ENCODE assay signal across 15 cellular contexts in genomic region chr19:16301999-16302694, GRCh38. TPM values are rescaled to one million over a fixed set of nuclear protein-coding genes. Genes with fewer than 3 reads are reported as not detected.
A peak's percentile ranks its signal among the peaks of the same experiment; 100 is the strongest.
DNase-seq lines count a peak whose midpoint lies in the region; ATAC-seq, FAIRE-seq and TF ChIP-seq lines count a peak whose summit lies in the region.
"Had no signal": no experiment of that assay in that cellular context is flagged by ENCODE, and none has a peak within 500 bp of the region (broad histone marks: within the 10 kb centered on the region; RNA-seq: fewer than 3 reads in every experiment).

No MANE protein-coding gene starts in this region.

- no peak overlapping the region for H2BK120ac ChIP-seq in neuronal stem cell (ENCODE audit: low read depth, low read length)

- H3K79me2 ChIP-seq in GM12878 (ENCODE audit: control insufficient read depth, insufficient read depth, low read length): no peaks in the 10 kb centered on the region

- FAIRE-seq in GM12878 (lab: Jason Lieb, UNC): no peak

- intact Hi-C loops in GM12878 (cut with micrococcal nuclease; ENCODE audit: unreplicated experiment) (loop anchor here (1.0 kb wide), 1 partner anchor 22 kb away; the partner anchor contains the start of gene KLF2), ovary (cut with DNase I) (no loop called here)

- H3K27ac Mint-ChIP-seq in activated CD4-positive, alpha-beta T cell treated with anti-CD3 and anti-CD28 coated beads, Interleukin-2, amount 10 ng/mL, durations not matched to agents 7 days and 5 days: no peak overlapping the region
- H3K27ac Mint-ChIP-seq: activated CD4-positive, alpha-beta memory T cell treated with anti-CD3 and anti-CD28 coated beads for 36 hours had no signal

- H3K36me3 ChIP-seq in MG63 (no peaks in the 10 kb centered on the region), GM12878 (ENCODE audit: control insufficient read depth in 2 of 2, insufficient read depth in 2 of 2, low read length in 1 of 2) (no peaks in the 10 kb centered on the region), neuronal stem cell (replicated peaks in 1 of 2; ENCODE audit: control insufficient read depth in 2 of 2, insufficient read depth in 2 of 2, low read length in 2 of 2) (no peaks in the 10 kb centered on the region), ovary (no peaks in the 10 kb centered on the region)
- H3K36me3 ChIP-seq: neutrophil had no signal

- H3K4me3 Mint-ChIP-seq in activated CD4-positive, alpha-beta T cell treated with anti-CD3 and anti-CD28 coated beads, Interleukin-2, amount 10 ng/mL, durations not matched to agents 7 days and 5 days: no peak overlapping the region
- H3K4me3 Mint-ChIP-seq: activated CD4-positive, alpha-beta memory T cell treated with anti-CD3 and anti-CD28 coated beads for 36 hours had no signal

- RAD21 ChIA-PET in GM12878 (lab: Charles Lee; ENCODE audit: unreplicated experiment): interaction anchor here (1.6 kb wide), 1 partner anchor 81 kb away, joined by 3 read pairs; no protein-coding TSS in a partner anchor

- H3K4me2 ChIP-seq in GM12878 (ENCODE audit: control insufficient read depth, insufficient read depth) (no peak overlapping the region), neuronal stem cell (ENCODE audit: insufficient read depth, low read length, poor library complexity, severe bottlenecking) (no peak overlapping the region)

- POLR2A ChIA-PET in GM12878 (lab: Charles Lee): no interaction called here
- POLR2A ChIA-PET in activated CD4-positive, alpha-beta T cell treated with anti-CD3 and anti-CD28 coated beads, Interleukin-2, amount 10 ng/mL, durations not matched to agents 7 days and 5 days (lab: Charles Lee): no interaction called here

- no peaks in the 10 kb centered on the region for H3K9me3 ChIP-seq in MG63
- peaks cover 2% of the 10 kb centered on the region; the same call in 2 of the 3 replicates for H3K9me3 ChIP-seq in GM12878 (replicated peaks; ENCODE audit: control insufficient read depth, insufficient read depth, low read length)
- H3K9me3 ChIP-seq in neuronal stem cell (replicated peaks in 1 of 2; ENCODE audit: control insufficient read depth in 2 of 2, insufficient read depth in 1 of 2, low read depth in 1 of 2, low read length in 2 of 2): no peaks in the 10 kb centered on the region
- H3K9me3 ChIP-seq in ovary: no peaks in the 10 kb centered on the region
- H3K9me3 ChIP-seq: neutrophil had no signal

- no peak overlapping the region for H3K14ac ChIP-seq in neuronal stem cell (ENCODE audit: low read length)

- H3K79me1 ChIP-seq in neuronal stem cell (ENCODE audit: low read depth, low read length): no peaks in the 10 kb centered on the region

- no peak for TF ChIP-seq CTCF in GM12878 (IDR thresholded peaks at IDR 0.05 in 2 of 3, conservative IDR thresholded peaks at IDR 0.05 in 1 of 3; ENCODE audit: control insufficient read depth in 2 of 3, extremely low read depth in 1 of 3, insufficient read depth in 1 of 3, low read depth in 3 of 3, low read length in 3 of 3)
- TF ChIP-seq CTCF in ovary (IDR thresholded peaks at IDR 0.05): no peak

- CTCF ChIA-PET in GM12878 (lab: Yijun Ruan, JAX): interaction anchor here (0.6 kb wide), 2 partner anchors 81 to 245 kb away, joined by 3 read pairs; no protein-coding TSS in a partner anchor
- CTCF ChIA-PET in activated CD4-positive, alpha-beta T cell treated with anti-CD3 and anti-CD28 coated beads, Interleukin-2, amount 10 ng/mL, durations not matched to agents 7 days and 5 days (lab: Charles Lee): interaction anchor here (0.7 kb wide), 1 partner anchor 317 kb away, joined by 3 read pairs; no protein-coding TSS in a partner anchor

- H3K27me3 Mint-ChIP-seq in activated CD4-positive, alpha-beta T cell treated with anti-CD3 and anti-CD28 coated beads, Interleukin-2, amount 10 ng/mL, durations not matched to agents 7 days and 5 days: peaks cover 3% of the 10 kb centered on the region
- H3K27me3 Mint-ChIP-seq: activated CD4-positive, alpha-beta memory T cell treated with anti-CD3 and anti-CD28 coated beads for 36 hours had no signal

- no peak overlapping the region for H3K27ac ChIP-seq in GM12878 (ENCODE audit: control insufficient read depth, insufficient read depth)
- H3K27ac ChIP-seq in neuronal stem cell (replicated peaks; ENCODE audit: low read length): no peak overlapping the region
- H3K27ac ChIP-seq in ovary: no peak overlapping the region
- H3K27ac ChIP-seq: neutrophil had no signal

- no peak overlapping the region for H4K91ac ChIP-seq in neuronal stem cell (ENCODE audit: low read depth, low read length, poor library complexity)

- H3K4me1 ChIP-seq in GM12878 (ENCODE audit: control insufficient read depth, insufficient read depth, low read length) (peaks cover 7% of the 10 kb centered on the region), neuronal stem cell (ENCODE audit: control insufficient read depth in 2 of 2, insufficient read depth in 1 of 2, low read depth in 1 of 2, low read length in 2 of 2) (no peaks in the 10 kb centered on the region), ovary (ENCODE audit: insufficient read depth) (peaks cover 8% of the 10 kb centered on the region)

- H2BK5ac ChIP-seq in neuronal stem cell (ENCODE audit: low read length): no peak overlapping the region

- DNase-seq in Daoy (ENCODE audit: low read depth) (peak; percentile 92), MG63 (peak; percentile 91), GM12878 (ENCODE audit: low read depth, low spot score) (no peak), neuronal stem cell (ENCODE audit: low spot score) (no peak), NCI-H774 (lab: John Stamatoyannopoulos, UW) (no peak), ovary (no peak), NCI-H345 (lab: John Stamatoyannopoulos, UW) (no peak)
- no peak for DNase-seq in activated CD4-positive, alpha-beta T cell treated with anti-CD3 and anti-CD28 coated beads, Interleukin-2, amount 10 ng/mL, durations not matched to agents 7 days and 5 days
- DNase-seq: activated CD4-positive, alpha-beta memory T cell treated with anti-CD3 and anti-CD28 coated beads for 36 hours; foreskin melanocyte; left colon; MV-4-11; NCI-H510A treated with DMSO at 0.1 percent for 48 hours; stimulated activated naive CD4-positive, alpha-beta T cell had no signal

- in situ Hi-C loops in GM12878 (cut with MboI): no loop called here

- H3K23ac ChIP-seq in neuronal stem cell (ENCODE audit: low read depth, low read length, poor library complexity): no peak overlapping the region

- H2AK5ac ChIP-seq in neuronal stem cell (ENCODE audit: low read depth, low read length): no peak overlapping the region

- no peaks in the 10 kb centered on the region for H3K36me3 Mint-ChIP-seq in activated CD4-positive, alpha-beta T cell treated with anti-CD3 and anti-CD28 coated beads, Interleukin-2, amount 10 ng/mL, durations not matched to agents 7 days and 5 days (ENCODE audit: low read depth)
- H3K36me3 Mint-ChIP-seq: activated CD4-positive, alpha-beta memory T cell treated with anti-CD3 and anti-CD28 coated beads for 36 hours had no signal

- H3K27me3 ChIP-seq in MG63 (no peaks in the 10 kb centered on the region; the same call in 1 of the 2 replicates), GM12878 (replicated peaks in 1 of 2; ENCODE audit: control insufficient read depth in 2 of 2, insufficient read depth in 2 of 2, low read length in 1 of 2) (no peaks in the 10 kb centered on the region; a peak in 1 of 4 replicates), neuronal stem cell (ENCODE audit: control insufficient read depth in 3 of 3, insufficient read depth in 3 of 3, low read depth in 1 of 3, low read length in 3 of 3) (no peaks in the 10 kb centered on the region), ovary (no peaks in the 10 kb centered on the region)

- no peak for TF ChIP-seq RAD21 in GM12878 (IDR thresholded peaks at IDR 0.05; ENCODE audit: insufficient read depth, low read depth, low read length)

- H4K8ac ChIP-seq in neuronal stem cell (ENCODE audit: low read depth, low read length): no peak overlapping the region

- H3K4ac ChIP-seq in neuronal stem cell (ENCODE audit: low read length): no peak overlapping the region

- H4K20me1 ChIP-seq in GM12878 (ENCODE audit: control insufficient read depth, insufficient read depth): no peaks in the 10 kb centered on the region

- H3K9ac ChIP-seq in GM12878 (ENCODE audit: control insufficient read depth, insufficient read depth, low read length) (no peak overlapping the region), neuronal stem cell (ENCODE audit: low read depth, low read length, poor library complexity) (no peak overlapping the region)

- SMC1A ChIA-PET in GM12878 (lab: Charles Lee; ENCODE audit: uncharacterized antibody, unreplicated experiment): interaction anchor here (1.1 to 1.3 kb wide), 2 partner anchors 19 to 81 kb away, joined by 3 read pairs; no protein-coding TSS in a partner anchor

- H2AFZ ChIP-seq in GM12878 (ENCODE audit: control insufficient read depth, low read depth, low read length) (no peak overlapping the region), neuronal stem cell (ENCODE audit: low read length) (peak overlapping the region; percentile 78)

- H3K9me3 Mint-ChIP-seq in activated CD4-positive, alpha-beta T cell treated with anti-CD3 and anti-CD28 coated beads, Interleukin-2, amount 10 ng/mL, durations not matched to agents 7 days and 5 days: no peaks in the 10 kb centered on the region
- H3K9me3 Mint-ChIP-seq: activated CD4-positive, alpha-beta memory T cell treated with anti-CD3 and anti-CD28 coated beads for 36 hours had no signal

- peak; percentile 59 for ATAC-seq in GM12878
- ATAC-seq: left colon had no signal

- BruUV-seq in GM12878 (replicated peaks; lab: Mats Ljungman, UMichigan): no TSS peak

- 12% methylated on average over 25 of the region's 25 CpGs for WGBS in GM12878 (ENCODE audit: insufficient coverage, insufficient replicate concordance, low lambda C conversion rate, missing lambda C conversion rate)
- no CpG with 5 or more reads among the region's 25 CpGs for WGBS in neuronal stem cell (ENCODE audit: extremely low coverage in 2 of 2, insufficient read length in 2 of 2, insufficient replicate concordance in 1 of 2), 2 donors
- WGBS in ovary, 3 donors: 82 to 86% (median 82%) methylated on average over 25 of the region's 25 CpGs

- H2BK15ac ChIP-seq in neuronal stem cell (ENCODE audit: low read length): no peak overlapping the region

- no peak overlapping the region for H3K4me3 ChIP-seq in MG63
- no peak overlapping the region for H3K4me3 ChIP-seq in GM12878
- no peak overlapping the region for H3K4me3 ChIP-seq in neuronal stem cell (ENCODE audit: low read length in 2 of 2)
- no peak overlapping the region for H3K4me3 ChIP-seq in ovary

- H3K4me1 Mint-ChIP-seq in activated CD4-positive, alpha-beta T cell treated with anti-CD3 and anti-CD28 coated beads, Interleukin-2, amount 10 ng/mL, durations not matched to agents 7 days and 5 days: no peaks in the 10 kb centered on the region

- peak overlapping the region; percentile 5 for H3K18ac ChIP-seq in neuronal stem cell (ENCODE audit: low read length)

- TF ChIP-seq POLR2A in GM12878 (IDR thresholded peaks at IDR 0.05; ENCODE audit: low read depth, low read length): no peak
- TF ChIP-seq POLR2A in ovary (IDR thresholded peaks at IDR 0.05): no peak

- no peak overlapping the region for H2BK12ac ChIP-seq in neuronal stem cell (ENCODE audit: low read length)

- no peak for TF ChIP-seq EP300 in GM12878 (IDR thresholded peaks at IDR 0.05; ENCODE audit: borderline replicate concordance in 1 of 2, control insufficient read depth in 1 of 2, low read depth in 2 of 2, low read length in 2 of 2)
- TF ChIP-seq EP300 in ovary (IDR thresholded peaks at IDR 0.05): no peak

RNA-seq across cellular contexts. Expression of gene KLF2, which starts 22.5 kb away (rescaled TPM):
- total RNA-seq in Daoy (2014; rRNA removed; shearing (Covaris generic)): 0.33 and 1.9 TPM in 2 replicates
- total RNA-seq in MG63 (2014; rRNA removed; shearing (Covaris generic); ENCODE audit: low replicate concordance): 4.4 and 6.3 TPM in 2 replicates
- 1.0 and 2.7 TPM in 2 replicates for total RNA-seq in GM12878 (2013; cell fraction: nucleolus; rRNA removed)
- total RNA-seq in GM12878 (2014; rRNA removed) (3.2 and 4.4 TPM in 2 replicates), GM12878 (2014; rRNA removed; fragmentation: Illumina TruSeq; extraction: Trizol) (0.74 and 1.0 TPM in 2 replicates), GM12878 (2021) (12.4 and 13.7 TPM in 2 replicates), ovary (100 to 1,000 TPM in 3 of 7 donors, 10 to 100 TPM in 4; 69.5 to 399 (median 97.8) TPM)
- 1.7 TPM for polyA plus RNA-seq in GM12878 (2011; ENCODE audit: low read depth)
- polyA plus RNA-seq in GM12878 (2011; rRNA removed) (0.20 and 0.23 TPM in 2 replicates), GM12878 (2014; fragmentation: Illumina TruSeq; extraction: Trizol) (0.14 and 0.66 TPM in 2 replicates), GM12878 (2014; fragmentation: Nextera tagmentation; extraction: Ambion mirVana) (under 1 TPM; 0.16 to 0.71 TPM), GM12878 (2014; rRNA removed) (3.8 and 7.6 TPM in 2 replicates), GM12878 (2016; fragmentation: Nextera tagmentation; extraction: Ambion mirVana) (1 to 10 TPM in 1 of 2 experiments, under 1 TPM in 1; 1.00 to 1.8 TPM), ovary (10 to 100 TPM; 48.3 to 48.7 TPM)
- 0.99 and 1.6 TPM in 2 replicates for polyA plus RNA-seq in GM12878 (2011; cell fraction: cytosol; rRNA removed)
- polyA plus RNA-seq in GM12878 (2011; cell fraction: nucleus; rRNA removed): 3.2 and 8.0 TPM in 2 replicates
- polyA plus RNA-seq in GM12878 (2012): 11.2 and 12.8 TPM in 2 replicates
- 0.15 and 0.31 TPM in 2 replicates for polyA minus RNA-seq in GM12878 (2011; rRNA and poly(A)+ RNA removed)
- polyA minus RNA-seq in GM12878 (2011; cell fraction: cytosol; rRNA and poly(A)+ RNA removed): 1.5 TPM in 2 replicates
- 2.4 and 8.4 TPM in 2 replicates for polyA minus RNA-seq in GM12878 (2011; cell fraction: nucleus; rRNA and poly(A)+ RNA removed)
- 0.13 TPM for polyA plus RNA-seq in neuronal stem cell (2013, experiment 1 of 2)
- polyA plus RNA-seq in neuronal stem cell (2013, experiment 2 of 2): 0.12 TPM
- total RNA-seq in activated CD4-positive, alpha-beta T cell treated with anti-CD3 and anti-CD28 coated beads, Interleukin-2, amount 10 ng/mL, durations not matched to agents 7 days and 5 days: 100 to 1,000 TPM; 253 to 255 TPM

Comparison
In these comparisons a context has a peak if more than half of its experiments do, and no peak if none do; other contexts are left out.
1. DNase-seq: peak in Daoy (single experiment) and MG63 (single experiment); none in GM12878 (single experiment), neuronal stem cell (single experiment), NCI-H774 (single experiment), ovary (0 of 5), NCI-H345 (single experiment) and activated CD4-positive, alpha-beta T cell treated with anti-CD3 and anti-CD28 coated beads, Interleukin-2, amount 10 ng/mL, durations not matched to agents 7 days and 5 days (single experiment).